Comparison of ENCODE assay signal across 1 cellular context in genomic region chr2:121260370-121261154, GRCh38.
TF ChIP-seq lines count a peak whose summit lies in the region.

No MANE protein-coding gene starts in this region.

TF ChIP-seq in H1, 55 proteins besides CTCF, POLR2A, EP300 and RAD21:
- TF ChIP-seq USF2 (IDR thresholded peaks at IDR 0.05; ENCODE audit: low read length) = no peak
TF ChIP-seq in H1: peak in this region for 0.
